8 cellular contexts compared by ENCODE assay signal in genomic region chr19:45125975-45126493, GRCh38. TPM values are rescaled to one million over a fixed set of nuclear protein-coding genes. Genes with fewer than 3 reads are reported as not detected.
DNase-seq lines count a peak whose midpoint lies in the region; ATAC-seq and TF ChIP-seq lines count a peak whose summit lies in the region.

No MANE protein-coding gene starts in this region.

- 58% methylated on average over 12 of the region's 12 CpGs for WGBS in hepatocyte (ENCODE audit: low lambda C conversion rate, missing lambda C conversion rate)

- peaks cover 26% of the 10 kb centered on the region for H3K4me1 Mint-ChIP-seq in activated naive CD8-positive, alpha-beta T cell treated with anti-CD3 and anti-CD28 coated beads, Interleukin-2, amount 10 ng/mL, durations not matched to agents 7 days and 5 days

- no peaks in the 10 kb centered on the region for H3K9me3 ChIP-seq in hepatocyte (ENCODE audit: low read depth)

- no peak overlapping the region for H3K4me2 ChIP-seq in hepatocyte

- H2AFZ ChIP-seq in hepatocyte: no peak overlapping the region

- peaks cover 3% of the 10 kb centered on the region for H3K4me1 ChIP-seq in hepatocyte (ENCODE audit: insufficient read depth)

- no peak overlapping the region for H3K4me3 Mint-ChIP-seq in activated naive CD8-positive, alpha-beta T cell treated with anti-CD3 and anti-CD28 coated beads, Interleukin-2, amount 10 ng/mL, durations not matched to agents 7 days and 5 days

- no peaks in the 10 kb centered on the region for H3K9me3 Mint-ChIP-seq in activated naive CD8-positive, alpha-beta T cell treated with anti-CD3 and anti-CD28 coated beads, Interleukin-2, amount 10 ng/mL, durations not matched to agents 7 days and 5 days

- POLR2A ChIA-PET in activated naive CD8-positive, alpha-beta T cell treated with anti-CD3 and anti-CD28 coated beads, Interleukin-2, amount 10 ng/mL, durations not matched to agents 7 days and 5 days (lab: Charles Lee): interaction anchor here (1.0 to 1.4 kb wide), 2 partner anchors 22 to 25 kb away, joined by 3 read pairs; no protein-coding TSS in a partner anchor

- peaks cover 68% of the 10 kb centered on the region for H4K20me1 ChIP-seq in hepatocyte (ENCODE audit: insufficient read depth, poor library complexity, severe bottlenecking)

- peak; percentile 64 for TF ChIP-seq CTCF in hepatocyte (IDR thresholded peaks at IDR 0.05; ENCODE audit: poor library complexity)

- H3K9me2 ChIP-seq in hepatocyte (replicated peaks; ENCODE audit: insufficient read depth): no peaks in the 10 kb centered on the region

- H3K79me2 ChIP-seq in hepatocyte: peaks cover 94% of the 10 kb centered on the region

- in situ Hi-C loops in G401 (cut with HindIII; ENCODE audit: low sequenced_read_pairs): no loop called here

- H3K27me3 ChIP-seq in hepatocyte: no peaks in the 10 kb centered on the region

- H3K27ac ChIP-seq in hepatocyte: no peak overlapping the region

- H3K27me3 Mint-ChIP-seq in activated naive CD8-positive, alpha-beta T cell treated with anti-CD3 and anti-CD28 coated beads, Interleukin-2, amount 10 ng/mL, durations not matched to agents 7 days and 5 days: no peaks in the 10 kb centered on the region

- no peaks in the 10 kb centered on the region for H3K36me3 ChIP-seq in hepatocyte (replicated peaks; ENCODE audit: insufficient read depth, low read depth)

- H3K36me3 Mint-ChIP-seq in activated naive CD8-positive, alpha-beta T cell treated with anti-CD3 and anti-CD28 coated beads, Interleukin-2, amount 10 ng/mL, durations not matched to agents 7 days and 5 days: peaks cover 6% of the 10 kb centered on the region

- no peak overlapping the region for H3K4me3 ChIP-seq in hepatocyte

- ATAC-seq in SK-N-SH treated with all-trans-retinoic acid at 6 μM for 48 hours (peak; percentile 93), GM18870 (IDR thresholded peaks at IDR 0.05; ENCODE audit: unreplicated experiment) (no peak), GM19395 (IDR thresholded peaks at IDR 0.05; ENCODE audit: unreplicated experiment) (no peak)
- ATAC-seq in activated naive CD8-positive, alpha-beta T cell treated with anti-CD3 and anti-CD28 coated beads, Interleukin-2, amount 10 ng/mL, durations not matched to agents 7 days and 5 days (ENCODE audit: low read depth): peak; percentile 88

- no peak overlapping the region for H3K27ac Mint-ChIP-seq in activated naive CD8-positive, alpha-beta T cell treated with anti-CD3 and anti-CD28 coated beads, Interleukin-2, amount 10 ng/mL, durations not matched to agents 7 days and 5 days

- DNase-seq in G401 (ENCODE audit: low spot score) (peak; percentile 63), HUDEP-2 (lab: John Stamatoyannopoulos, UW; ENCODE audit: unreplicated experiment in 76 of 76) (peak in 68 of 76 experiments; percentile 20 to 89 (median 64)), hepatocyte (ENCODE audit: low spot score) (peak; percentile 83)
- DNase-seq in activated naive CD8-positive, alpha-beta T cell treated with anti-CD3 and anti-CD28 coated beads, Interleukin-2, amount 10 ng/mL, durations not matched to agents 7 days and 5 days: peak; percentile 79
- peak; percentile 52 to 59 for DNase-seq in stimulated activated CD4-positive, alpha-beta T cell treated with anti-CD3 and anti-CD28 coated beads, Interleukin-1b, Interleukin-23, amount 100 ng/mL, for 4 hours (ENCODE audit: low read depth in 2 of 2)

TF ChIP-seq in SK-N-SH treated with all-trans-retinoic acid at 6 μM for 48 hours, 23 proteins besides CTCF, POLR2A, EP300 and RAD21:
- TF ChIP-seq CSDC2 (CRISPR knock-in tag; IDR thresholded peaks at IDR 0.05) (no peak), PPARA (CRISPR knock-in tag; IDR thresholded peaks at IDR 0.05; ENCODE audit: borderline replicate concordance) (no peak), PATZ1 (CRISPR knock-in tag; IDR thresholded peaks at IDR 0.05; ENCODE audit: borderline replicate concordance) (no peak), TOX (CRISPR knock-in tag; IDR thresholded peaks at IDR 0.05; ENCODE audit: borderline replicate concordance) (no peak), RARB (CRISPR knock-in tag; IDR thresholded peaks at IDR 0.05) (no peak), ZNF70 (CRISPR knock-in tag; IDR thresholded peaks at IDR 0.05) (no peak), POU6F1 (CRISPR knock-in tag; IDR thresholded peaks at IDR 0.05; ENCODE audit: borderline replicate concordance, low read depth) (no peak), ZC3H10 (CRISPR knock-in tag; IDR thresholded peaks at IDR 0.05) (no peak), ZNF565 (CRISPR knock-in tag; conservative IDR thresholded peaks at IDR 0.05; ENCODE audit: low read depth) (no peak), ZFP3 (CRISPR knock-in tag; IDR thresholded peaks at IDR 0.05) (no peak), ARNTL (CRISPR knock-in tag; IDR thresholded peaks at IDR 0.05; ENCODE audit: borderline replicate concordance, low read depth) (no peak), SNAI2 (CRISPR knock-in tag; IDR thresholded peaks at IDR 0.05) (no peak)

RNA-seq across cellular contexts. Expression of gene PPP1R37, which starts 33.1 kb away (rescaled TPM):
- total RNA-seq in G401 (2014; rRNA removed; shearing (Covaris generic)): 28.6 and 42.6 TPM in 2 replicates
- 10 to 100 TPM; 29.5 to 31.9 TPM for total RNA-seq in activated naive CD8-positive, alpha-beta T cell treated with anti-CD3 and anti-CD28 coated beads, Interleukin-2, amount 10 ng/mL, durations not matched to agents 7 days and 5 days
- total RNA-seq in hepatocyte: 28.1 and 30.8 TPM in 2 replicates
- 14.0 and 15.2 TPM in 2 replicates for polyA plus RNA-seq in hepatocyte

RNA-seq across cellular contexts. Expression of gene NKPD1, which starts 34.7 kb away (rescaled TPM):
- 0.31 TPM in 1 of 2 replicates, not detected in the other for total RNA-seq in G401 (2014; rRNA removed; shearing (Covaris generic))
- total RNA-seq in activated naive CD8-positive, alpha-beta T cell treated with anti-CD3 and anti-CD28 coated beads, Interleukin-2, amount 10 ng/mL, durations not matched to agents 7 days and 5 days: under 1 TPM; 0.31 to 0.47 TPM
- 0.08 and 0.27 TPM in 2 replicates for total RNA-seq in hepatocyte
- 0.50 and 0.60 TPM in 2 replicates for polyA plus RNA-seq in hepatocyte

RNA-seq across cellular contexts. Expression of gene GEMIN7, which starts 47.0 kb away (rescaled TPM):
- 93.1 and 100 TPM in 2 replicates for total RNA-seq in G401 (2014; rRNA removed; shearing (Covaris generic))
- 10 to 100 TPM; 24.8 to 26.2 TPM for total RNA-seq in activated naive CD8-positive, alpha-beta T cell treated with anti-CD3 and anti-CD28 coated beads, Interleukin-2, amount 10 ng/mL, durations not matched to agents 7 days and 5 days
- total RNA-seq in hepatocyte: 48.8 and 50.7 TPM in 2 replicates
- polyA plus RNA-seq in hepatocyte: 55.3 and 69.0 TPM in 2 replicates

RNA-seq across cellular contexts. Expression of gene ZNF296, which starts 49.8 kb away (rescaled TPM):
- not detected in 2 replicates for total RNA-seq in G401 (2014; rRNA removed; shearing (Covaris generic))
- 1 to 10 TPM; 4.8 TPM for total RNA-seq in activated naive CD8-positive, alpha-beta T cell treated with anti-CD3 and anti-CD28 coated beads, Interleukin-2, amount 10 ng/mL, durations not matched to agents 7 days and 5 days
- total RNA-seq in hepatocyte: 0.52 TPM in 1 of 2 replicates, not detected in the other
- polyA plus RNA-seq in hepatocyte: 1.2 TPM in 1 of 2 replicates, not detected in the other

RNA-seq across cellular contexts. Expression of gene TRAPPC6A, which starts 52.0 kb away (rescaled TPM):
- total RNA-seq in G401 (2014; rRNA removed; shearing (Covaris generic)): 38.4 and 52.9 TPM in 2 replicates
- 10 to 100 TPM; 61.1 to 63.6 TPM for total RNA-seq in activated naive CD8-positive, alpha-beta T cell treated with anti-CD3 and anti-CD28 coated beads, Interleukin-2, amount 10 ng/mL, durations not matched to agents 7 days and 5 days
- total RNA-seq in hepatocyte: 24.6 and 25.7 TPM in 2 replicates
- 60.1 and 75.8 TPM in 2 replicates for polyA plus RNA-seq in hepatocyte

Comparison
In these comparisons a context has a peak if more than half of its experiments do, and no peak if none do; other contexts are left out.
1. ATAC-seq: peak in SK-N-SH treated with all-trans-retinoic acid at 6 μM for 48 hours (single experiment) and activated naive CD8-positive, alpha-beta T cell treated with anti-CD3 and anti-CD28 coated beads, Interleukin-2, amount 10 ng/mL, durations not matched to agents 7 days and 5 days (single experiment); none in GM18870 (single experiment) and GM19395 (single experiment).
2. Peak in every context shown above with its lines, with median percentiles within 50 percentile points of each other: DNase-seq.